ENCODE assay signal across 9 cellular contexts in genomic region chr17:46154151-46154816, GRCh38. TPM values are rescaled to one million over a fixed set of nuclear protein-coding genes. Genes with fewer than 3 reads are reported as not detected.
A peak's percentile ranks its signal among the peaks of the same experiment; 100 is the strongest.
DNase-seq lines count a peak whose midpoint lies in the region; ATAC-seq and TF ChIP-seq lines count a peak whose summit lies in the region.
"Had no signal": no experiment of that assay in that cellular context is flagged by ENCODE, and none has a peak within 500 bp of the region (broad histone marks: within the 10 kb centered on the region; RNA-seq: fewer than 3 reads in every experiment).

No MANE protein-coding gene starts in this region.

- no peaks in the 10 kb centered on the region for H3K9me2 ChIP-seq in Loucy (replicated peaks; ENCODE audit: low read depth, low read length)

- H3K27ac ChIP-seq in CD4-positive, alpha-beta T cell (ENCODE audit: low read depth, low read length): no peak overlapping the region
- no peak overlapping the region for H3K27ac ChIP-seq in colonic mucosa

- no peaks in the 10 kb centered on the region for H3K27me3 ChIP-seq in CD4-positive, alpha-beta T cell (ENCODE audit: control insufficient read depth, insufficient read depth, low read length)
- H3K27me3 ChIP-seq in Loucy (ENCODE audit: insufficient read depth, low read length, poor library complexity, severe bottlenecking): no peaks in the 10 kb centered on the region
- H3K27me3 ChIP-seq in colonic mucosa: no peaks in the 10 kb centered on the region

- H2AFZ ChIP-seq in Loucy (ENCODE audit: low read length): no peak overlapping the region

- no peaks in the 10 kb centered on the region for H3K9me3 ChIP-seq in CD4-positive, alpha-beta T cell (ENCODE audit: control insufficient read depth, low read length)
- no peaks in the 10 kb centered on the region for H3K9me3 ChIP-seq in Loucy (ENCODE audit: insufficient read depth, low read depth, low read length)
- no peaks in the 10 kb centered on the region for H3K9me3 ChIP-seq in colonic mucosa

- H3K9me3 Mint-ChIP-seq in CD4-positive, alpha-beta T cell: no peaks in the 10 kb centered on the region
- no peaks in the 10 kb centered on the region for H3K9me3 Mint-ChIP-seq in activated naive CD8-positive, alpha-beta T cell treated with anti-CD3 and anti-CD28 coated beads, Interleukin-2, amount 10 ng/mL, durations not matched to agents 7 days and 5 days
- no peaks in the 10 kb centered on the region for H3K9me3 Mint-ChIP-seq in mesothelial cell of epicardium
- H3K9me3 Mint-ChIP-seq: neural crest cell had no signal

- CTCF ChIA-PET in CD4-positive, alpha-beta T cell (lab: Charles Lee): interaction anchor here (0.8 to 7.6 kb wide), 8 partner anchors 9 to 39 kb away, joined by 3 to 35 read pairs (median 6); partner anchors contain the start of gene KANSL1

- peaks cover 96% of the 10 kb centered on the region for H4K20me1 ChIP-seq in Loucy (ENCODE audit: insufficient read depth, low read length, poor library complexity, severe bottlenecking)

- H3K27me3 Mint-ChIP-seq in CD4-positive, alpha-beta T cell: no peaks in the 10 kb centered on the region
- no peaks in the 10 kb centered on the region for H3K27me3 Mint-ChIP-seq in activated naive CD8-positive, alpha-beta T cell treated with anti-CD3 and anti-CD28 coated beads, Interleukin-2, amount 10 ng/mL, durations not matched to agents 7 days and 5 days
- no peaks in the 10 kb centered on the region for H3K27me3 Mint-ChIP-seq in mesothelial cell of epicardium (ENCODE audit: low read depth)

- ATAC-seq in CD4-positive, alpha-beta T cell (ENCODE audit: poor library complexity): peak; percentile 69
- peak; percentile 80 for ATAC-seq in activated naive CD8-positive, alpha-beta T cell treated with anti-CD3 and anti-CD28 coated beads, Interleukin-2, amount 10 ng/mL, durations not matched to agents 7 days and 5 days (ENCODE audit: low read depth)
- ATAC-seq in GM21786 (IDR thresholded peaks at IDR 0.05; ENCODE audit: unreplicated experiment): no peak

- peaks cover 89% of the 10 kb centered on the region for H3K4me1 Mint-ChIP-seq in CD4-positive, alpha-beta T cell (ENCODE audit: low read depth)
- peaks cover 68% of the 10 kb centered on the region for H3K4me1 Mint-ChIP-seq in activated naive CD8-positive, alpha-beta T cell treated with anti-CD3 and anti-CD28 coated beads, Interleukin-2, amount 10 ng/mL, durations not matched to agents 7 days and 5 days
- peaks cover 63% of the 10 kb centered on the region for H3K4me1 Mint-ChIP-seq in mesothelial cell of epicardium

- no peak for TF ChIP-seq CTCF in CD4-positive, alpha-beta T cell (IDR thresholded peaks at IDR 0.05)
- no peak for TF ChIP-seq CTCF in Loucy (conservative IDR thresholded peaks at IDR 0.05; ENCODE audit: low read length)
- TF ChIP-seq CTCF in mesothelial cell of epicardium (IDR thresholded peaks at IDR 0.05; ENCODE audit: unreplicated experiment): no peak
- no peak for TF ChIP-seq CTCF in colonic mucosa (IDR thresholded peaks at IDR 0.05)

- H3K79me2 ChIP-seq in Loucy (ENCODE audit: insufficient read depth, low read length): peaks cover 100% of the 10 kb centered on the region

- intact Hi-C loops in CD4-positive, alpha-beta T cell (cut with DNase I, micrococcal nuclease): loop anchor here in 1 of 2 experiments (5.0 kb wide), 1 partner anchor 37 kb away; no protein-coding TSS in a partner anchor
- intact Hi-C loops in colonic mucosa (cut with DNase I): no loop called here

- peak overlapping the region; percentile 72 for H3K4me3 Mint-ChIP-seq in CD4-positive, alpha-beta T cell
- peak overlapping the region; percentile 72 for H3K4me3 Mint-ChIP-seq in activated naive CD8-positive, alpha-beta T cell treated with anti-CD3 and anti-CD28 coated beads, Interleukin-2, amount 10 ng/mL, durations not matched to agents 7 days and 5 days
- no peak overlapping the region for H3K4me3 Mint-ChIP-seq in mesothelial cell of epicardium
- H3K4me3 Mint-ChIP-seq: neural crest cell had no signal

- H3K4me1 ChIP-seq in Loucy (ENCODE audit: insufficient read depth, low read length, poor library complexity, severe bottlenecking): peaks cover 23% of the 10 kb centered on the region
- H3K4me1 ChIP-seq in colonic mucosa: peaks cover 11% of the 10 kb centered on the region

- peak overlapping the region; percentile 24 for H3K4me2 ChIP-seq in Loucy (ENCODE audit: low read depth, low read length, poor library complexity, severe bottlenecking)

- H3K36me3 ChIP-seq in Loucy (ENCODE audit: insufficient read depth, low read length) (no peaks in the 10 kb centered on the region; the same call in 1 of the 2 replicates), colonic mucosa (no peaks in the 10 kb centered on the region)

- H3K36me3 Mint-ChIP-seq in CD4-positive, alpha-beta T cell (ENCODE audit: low read depth): peaks cover 4% of the 10 kb centered on the region
- peaks cover 14% of the 10 kb centered on the region for H3K36me3 Mint-ChIP-seq in activated naive CD8-positive, alpha-beta T cell treated with anti-CD3 and anti-CD28 coated beads, Interleukin-2, amount 10 ng/mL, durations not matched to agents 7 days and 5 days
- peaks cover 4% of the 10 kb centered on the region for H3K36me3 Mint-ChIP-seq in mesothelial cell of epicardium

- H3K4me3 ChIP-seq in Loucy (ENCODE audit: low read length, poor library complexity, severe bottlenecking) (no peak overlapping the region), colonic mucosa (no peak overlapping the region)

- no peak overlapping the region for H3K9ac ChIP-seq in Loucy (ENCODE audit: low read depth, low read length, poor library complexity, severe bottlenecking)
- peak overlapping the region in 1 of 2 donors; percentile 7 for H3K9ac ChIP-seq in colonic mucosa (ENCODE audit: low read depth in 2 of 2, low read length in 2 of 2)

- peak in 1 of 10 experiments; percentile 11 for DNase-seq in CD4-positive, alpha-beta T cell
- DNase-seq in activated naive CD8-positive, alpha-beta T cell treated with anti-CD3 and anti-CD28 coated beads, Interleukin-2, amount 10 ng/mL, durations not matched to agents 7 days and 5 days: peak; percentile 45
- DNase-seq in mesothelial cell of epicardium (ENCODE audit: low spot score in 2 of 2, unreplicated experiment in 2 of 2) (no peak), colonic mucosa (no peak), DMS114 treated with DMSO at 0.1 percent for 48 hours (lab: John Stamatoyannopoulos, UW; ENCODE audit: unreplicated experiment) (no peak), retina (no peak)

- H3F3A ChIP-seq in Loucy (ENCODE audit: low read depth): no peaks in the 10 kb centered on the region

- H3K27ac Mint-ChIP-seq in CD4-positive, alpha-beta T cell: peak overlapping the region; percentile 76
- peak overlapping the region; percentile 83 for H3K27ac Mint-ChIP-seq in activated naive CD8-positive, alpha-beta T cell treated with anti-CD3 and anti-CD28 coated beads, Interleukin-2, amount 10 ng/mL, durations not matched to agents 7 days and 5 days
- peak overlapping the region; percentile 83 for H3K27ac Mint-ChIP-seq in mesothelial cell of epicardium

- POLR2A ChIA-PET in CD4-positive, alpha-beta T cell (lab: Charles Lee): interaction anchor here (0.8 to 2.4 kb wide), 6 partner anchors 8 to 39 kb away, joined by 3 to 10 read pairs (median 3); partner anchors contain the start of gene KANSL1
- POLR2A ChIA-PET in activated naive CD8-positive, alpha-beta T cell treated with anti-CD3 and anti-CD28 coated beads, Interleukin-2, amount 10 ng/mL, durations not matched to agents 7 days and 5 days (lab: Charles Lee): interaction anchor here (0.8 to 2.7 kb wide), 3 partner anchors 10 to 39 kb away, joined by 4 to 8 read pairs (median 4); partner anchors contain the start of gene KANSL1

RNA-seq across cellular contexts. Expression of gene KANSL1, which starts 38.9 kb away (rescaled TPM):
- 100 to 1,000 TPM; 122 to 125 TPM for total RNA-seq in CD4-positive, alpha-beta T cell
- total RNA-seq in activated naive CD8-positive, alpha-beta T cell treated with anti-CD3 and anti-CD28 coated beads, Interleukin-2, amount 10 ng/mL, durations not matched to agents 7 days and 5 days: 100 to 1,000 TPM; 132 to 140 TPM
- total RNA-seq in mesothelial cell of epicardium (185 to 189 TPM (median 189 TPM) in 3 replicates), colonic mucosa (10 to 100 TPM; 60.0 to 72.3 TPM)
